In the genomic region with DNA sequence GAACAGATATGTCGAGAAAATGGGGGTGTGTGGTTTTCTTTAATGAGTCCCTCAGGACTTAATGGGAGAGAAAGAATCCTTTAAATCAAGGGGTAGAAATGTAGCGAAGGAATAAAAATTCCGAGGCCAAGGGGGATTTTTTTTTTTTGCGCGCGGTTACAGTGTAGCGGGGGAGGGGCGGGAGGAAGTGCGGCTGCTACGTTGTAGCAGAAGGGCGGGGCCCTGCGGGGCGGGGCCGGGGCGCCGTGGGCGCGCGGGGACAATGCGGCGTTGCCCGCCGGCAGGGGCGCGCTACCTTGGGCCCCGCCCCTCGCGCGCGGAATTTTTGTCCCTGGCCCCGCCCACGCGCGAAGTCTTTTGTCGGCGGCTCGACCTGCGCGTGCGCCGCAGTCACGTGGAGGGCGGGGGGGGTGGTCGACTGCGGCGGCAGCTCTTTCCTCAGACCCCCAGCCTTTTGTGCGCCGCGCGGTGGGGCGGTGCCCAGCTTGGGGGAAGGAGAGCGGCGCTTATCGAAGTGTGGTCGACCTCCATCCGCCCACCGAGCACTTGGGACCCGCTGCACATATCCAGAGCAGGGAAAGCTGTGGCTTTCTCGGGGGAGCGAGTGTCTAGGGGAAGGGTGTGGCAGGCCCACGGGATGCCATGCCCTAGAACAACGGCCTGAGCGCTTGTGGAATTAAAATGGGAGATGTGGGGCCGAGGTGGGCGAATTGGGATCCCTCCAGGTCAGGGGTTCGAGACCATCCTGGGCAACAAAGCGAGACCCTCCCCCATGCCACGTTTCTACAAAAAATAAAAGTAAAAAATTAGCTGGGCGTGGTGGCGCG, we compare ENCODE assay signal across 8 cellular contexts. TPM values are rescaled to one million over a fixed set of nuclear protein-coding genes. Genes with fewer than 3 reads are reported as not detected.
DNase-seq lines count a peak whose midpoint lies in the region; ATAC-seq and TF ChIP-seq lines count a peak whose summit lies in the region.

No MANE protein-coding gene starts in this region.

- intact Hi-C loops in lower leg skin (cut with DNase I; ENCODE audit: low total_unique reads), result no loop called here

- H3K4me3 ChIP-seq in lower leg skin (ENCODE audit: low read depth, poor library complexity, severe bottlenecking), result peak overlapping the region; percentile 86

- TF ChIP-seq CTCF in lower leg skin (IDR thresholded peaks at IDR 0.05), result peak in 1 of 3 donors; percentile 10

- WGBS in lower leg skin, 2 donors, result 1 to 2% methylated on average over 46 to 67 of the region's 71 CpGs

- ATAC-seq in HG03520 (IDR thresholded peaks at IDR 0.05; ENCODE audit: unreplicated experiment) (peak; percentile 17), HG02884 (IDR thresholded peaks at IDR 0.05; ENCODE audit: unreplicated experiment) (no peak)

- TF ChIP-seq POLR2A in GM10847 (IDR thresholded peaks at IDR 0.05; ENCODE audit: extremely low read depth, insufficient read length) (peak; percentile 50), lower leg skin (IDR thresholded peaks at IDR 0.05) (no peak)

- DNase-seq in NCI-H82 (lab: John Stamatoyannopoulos, UW) (peak; percentile 94), dermis microvascular lymphatic vessel endothelial cell (ENCODE audit: low read depth in 2 of 2) (peak; percentile 78 to 93), lower leg skin (ENCODE audit: low spot score in 2 of 2) (peak; percentile 88 to 98)
- DNase-seq in activated CD4-positive, alpha-beta T cell treated with anti-CD3 and anti-CD28 coated beads, Interleukin-2, amount 50 U/mL, for 48 hours, result peak; percentile 95 to 96
- peak; percentile 97 for DNase-seq in stimulated activated CD4-positive, alpha-beta T cell treated with anti-CD3 and anti-CD28 coated beads, Interleukin-4, amount 100 ng/mL, for 24 hours

RNA-seq across cellular contexts. Expression of a gene that starts 1.3 kb away (rescaled TPM):
- total RNA-seq in dermis microvascular lymphatic vessel endothelial cell (397 and 399 TPM in 2 replicates), lower leg skin (100 to 1,000 TPM; 119 to 179 (median 156) TPM)

RNA-seq across cellular contexts. Expression of a gene that starts 4.3 kb away (rescaled TPM):
- total RNA-seq in dermis microvascular lymphatic vessel endothelial cell (4.9 and 5.7 TPM in 2 replicates), lower leg skin (10 to 100 TPM in 1 of 4 donors, 1 to 10 TPM in 3; 9.7 to 21.4 (median 9.8) TPM)

RNA-seq across cellular contexts. Expression of a gene that starts 21.1 kb away (rescaled TPM):
- 52.5 and 55.2 TPM in 2 replicates for total RNA-seq in dermis microvascular lymphatic vessel endothelial cell
- 10 to 100 TPM; 40.2 to 64.1 (median 42.5) TPM for total RNA-seq in lower leg skin

RNA-seq across cellular contexts. Expression of a gene that starts 22.9 kb away (rescaled TPM):
- total RNA-seq in dermis microvascular lymphatic vessel endothelial cell, result 46.3 and 86.1 TPM in 2 replicates
- total RNA-seq in lower leg skin, result 10 to 100 TPM; 20.9 to 56.5 (median 33.3) TPM

RNA-seq across cellular contexts. Expression of a gene that starts 30.6 kb away (rescaled TPM):
- total RNA-seq in dermis microvascular lymphatic vessel endothelial cell (1.8 and 2.1 TPM in 2 replicates), lower leg skin (1 to 10 TPM; 4.3 to 6.9 (median 6.1) TPM)
